Comparison of ENCODE assay signal across 17 cellular contexts in the genomic region with DNA sequence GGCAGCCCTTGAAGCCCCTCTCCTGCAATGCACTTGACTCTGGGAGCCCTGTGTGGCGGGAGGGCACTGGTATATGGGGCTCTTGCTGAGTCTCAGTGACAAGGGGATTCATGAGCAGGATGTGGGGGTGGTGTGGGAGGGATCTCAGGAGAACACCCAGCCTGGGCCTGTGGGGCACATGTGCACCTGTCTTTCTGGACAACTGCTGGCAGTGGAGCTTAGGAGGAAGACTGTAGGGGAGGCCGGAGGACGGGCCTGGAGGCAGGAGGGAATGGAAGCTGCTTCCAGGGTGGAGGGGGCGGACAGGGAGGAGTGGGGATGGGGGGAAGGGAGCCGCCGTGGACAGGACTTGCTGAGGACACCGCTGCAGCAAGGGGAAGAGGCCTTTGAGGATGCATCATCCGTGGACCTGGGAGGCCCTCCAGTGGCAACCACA.
"Had no signal": no experiment of that assay in that cellular context is flagged by ENCODE, and none has a peak within 500 bp of the region (broad histone marks: within the 10 kb centered on the region; RNA-seq: fewer than 3 reads in every experiment).

No MANE protein-coding gene starts in this region.

- H3K27me3 Mint-ChIP-seq: activated T-helper 17 cell treated with anti-CD3 and anti-CD28 coated beads, Interleukin-2, amount 50 U/mL, for 72 hours; naive thymus-derived CD8-positive, alpha-beta T cell; stimulated activated naive CD8-positive, alpha-beta T cell treated with anti-CD3 and anti-CD28 coated beads, Interleukin-15, Interleukin-2, amounts not matched to agents 100 ng/mL and 50 ng/mL, for 24 hours had no signal

- ATAC-seq: activated T-helper 17 cell treated with anti-CD3 and anti-CD28 coated beads, Interleukin-2, amount 50 U/mL, for 72 hours; gastrocnemius medialis; heart left ventricle; left colon; mucosa of descending colon; naive thymus-derived CD8-positive, alpha-beta T cell; T-helper 17 cell had no signal

- H3K27ac Mint-ChIP-seq: activated T-helper 17 cell treated with anti-CD3 and anti-CD28 coated beads, Interleukin-2, amount 50 U/mL, for 72 hours; stimulated activated naive CD8-positive, alpha-beta T cell treated with anti-CD3 and anti-CD28 coated beads, Interleukin-15, Interleukin-2, amounts not matched to agents 100 ng/mL and 50 ng/mL, for 24 hours; T-helper 17 cell had no signal

- H3K4me3 Mint-ChIP-seq: activated T-helper 17 cell treated with anti-CD3 and anti-CD28 coated beads, Interleukin-2, amount 50 U/mL, for 72 hours; naive thymus-derived CD8-positive, alpha-beta T cell; stimulated activated naive CD8-positive, alpha-beta T cell treated with anti-CD3 and anti-CD28 coated beads, Interleukin-15, Interleukin-2, amounts not matched to agents 100 ng/mL and 50 ng/mL, for 24 hours; T-helper 17 cell had no signal

- H3K36me3 Mint-ChIP-seq: naive thymus-derived CD8-positive, alpha-beta T cell had no signal

- H3K4me1 Mint-ChIP-seq: activated T-helper 17 cell treated with anti-CD3 and anti-CD28 coated beads, Interleukin-2, amount 50 U/mL, for 72 hours; T-helper 17 cell had no signal

- FAIRE-seq: astrocyte, bronchial epithelial cell had no signal

- H3K9me3 Mint-ChIP-seq: activated T-helper 17 cell treated with anti-CD3 and anti-CD28 coated beads, Interleukin-2, amount 50 U/mL, for 72 hours; naive thymus-derived CD8-positive, alpha-beta T cell; stimulated activated naive CD8-positive, alpha-beta T cell treated with anti-CD3 and anti-CD28 coated beads, Interleukin-15, Interleukin-2, amounts not matched to agents 100 ng/mL and 50 ng/mL, for 24 hours had no signal

- DNase-seq: activated CD4-positive, alpha-beta T cell treated with anti-CD3 and anti-CD28 coated beads for 4 hours; activated CD8-positive, alpha-beta memory T cell treated with anti-CD3 and anti-CD28 coated beads, Interleukin-2, amount 50 U/mL, for 48 hours; activated naive CD4-positive, alpha-beta T cell treated with anti-CD3 and anti-CD28 coated beads, Interleukin-2, amount 50 U/mL, for 16 hours; dermis blood vessel endothelial cell; gastrocnemius medialis; heart left ventricle; mucosa of descending colon; naive thymus-derived CD8-positive, alpha-beta T cell; nucleus accumbens; sigmoid colon; spleen; T-helper 17 cell had no signal
